In the genomic region with DNA sequence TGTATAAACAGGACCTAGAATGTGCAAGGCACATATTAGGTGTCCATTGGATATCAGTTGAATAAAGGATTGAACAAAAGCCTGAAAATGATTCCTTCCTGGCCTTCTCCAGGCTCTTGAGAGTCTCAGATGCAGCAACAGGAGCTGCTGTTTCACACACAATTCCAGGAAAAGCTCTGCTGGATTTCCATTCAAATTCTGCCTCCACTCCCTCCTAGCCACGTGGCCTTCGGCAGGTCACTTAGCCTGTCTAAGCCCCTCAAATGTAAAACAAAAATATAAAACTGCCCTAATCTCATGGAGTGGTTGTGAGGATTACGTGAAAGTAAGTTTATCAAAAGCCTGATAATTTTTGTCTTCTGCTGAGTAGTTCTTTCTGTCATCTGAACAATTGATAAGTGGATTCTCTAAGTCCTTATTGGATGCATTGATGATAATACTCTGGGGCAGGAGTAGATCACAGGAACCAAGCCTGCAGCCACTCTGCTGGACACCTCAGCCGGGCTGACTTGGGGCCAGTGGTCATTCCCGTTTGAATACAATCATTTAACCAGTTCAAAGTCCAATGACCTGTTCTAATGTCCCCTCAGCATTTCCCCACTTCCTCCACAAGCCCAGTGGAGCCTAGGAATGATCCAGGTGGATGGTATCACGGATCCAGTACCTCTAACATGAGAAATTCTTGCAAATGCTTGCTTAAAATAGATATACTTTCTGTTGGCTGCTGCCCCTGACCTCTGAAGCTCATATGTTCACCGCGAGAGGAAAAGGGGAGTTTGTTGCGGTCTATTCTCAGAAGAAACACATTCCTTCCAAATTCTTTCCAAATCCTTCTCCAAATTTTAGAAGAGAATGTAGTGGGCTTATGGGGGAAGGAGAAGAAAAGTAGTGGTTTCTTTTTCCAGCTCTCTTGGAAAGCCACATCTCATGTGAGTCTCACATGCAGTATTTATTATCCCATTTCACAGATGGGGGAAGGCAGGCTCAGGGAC, we compare ENCODE assay signal across 1 cellular context.
TF ChIP-seq lines count a peak whose summit lies in the region.

No MANE protein-coding gene starts in this region.

TF ChIP-seq in HepG2, 621 proteins besides CTCF, POLR2A, EP300 and RAD21 (continued from another document and continues in another):
- TF ChIP-seq ZNF574 (CRISPR knock-in tag; IDR thresholded peaks at IDR 0.05) (no peak), AKAP8 (CRISPR knock-in tag; IDR thresholded peaks at IDR 0.05) (no peak), HMG20B (CRISPR knock-in tag; conservative IDR thresholded peaks at IDR 0.05) (no peak), GATA4 (IDR thresholded peaks at IDR 0.05; ENCODE audit: borderline replicate concordance, low read depth) (no peak), SALL1 (CRISPR knock-in tag; IDR thresholded peaks at IDR 0.05) (peak; percentile 76), ZNF337 (CRISPR knock-in tag; IDR thresholded peaks at IDR 0.05; ENCODE audit: borderline replicate concordance, low read depth) (no peak), SMAD3 (CRISPR knock-in tag; IDR thresholded peaks at IDR 0.05) (no peak), ZNF430 (CRISPR knock-in tag; IDR thresholded peaks at IDR 0.05) (no peak; the same call in 1 of the 2 replicates), NAIF1 (CRISPR knock-in tag; IDR thresholded peaks at IDR 0.05; ENCODE audit: borderline replicate concordance) (no peak), ZFP36L1 (CRISPR knock-in tag; IDR thresholded peaks at IDR 0.05) (no peak), ATF4 (CRISPR knock-in tag; IDR thresholded peaks at IDR 0.05) (no peak), ZNF33B (CRISPR knock-in tag; IDR thresholded peaks at IDR 0.05) (no peak), ERF (CRISPR knock-in tag; IDR thresholded peaks at IDR 0.05) (0 out of 2 replicates have a peak, but pooled peaks have one; percentile 36), SOX5 (CRISPR knock-in tag; IDR thresholded peaks at IDR 0.05; ENCODE audit: borderline replicate concordance) (peak; percentile 86), MEF2D (CRISPR knock-in tag; IDR thresholded peaks at IDR 0.05) (no peak), HMGXB4 (CRISPR knock-in tag; IDR thresholded peaks at IDR 0.05; ENCODE audit: borderline replicate concordance in 1 of 2, low read depth in 1 of 2) (no peak), RCOR2 (CRISPR knock-in tag; IDR thresholded peaks at IDR 0.05) (peak; percentile 44; the same call in 1 of the 2 replicates), TAF15 (IDR thresholded peaks at IDR 0.05; ENCODE audit: low read depth, low read length, poor library complexity, severe bottlenecking) (no peak), CBFB (CRISPR knock-in tag; IDR thresholded peaks at IDR 0.05) (no peak), ZNF749 (CRISPR knock-in tag; IDR thresholded peaks at IDR 0.05; ENCODE audit: borderline replicate concordance) (no peak), ZNF737 (CRISPR knock-in tag; IDR thresholded peaks at IDR 0.05; ENCODE audit: borderline replicate concordance) (no peak), ZUFSP (CRISPR knock-in tag; IDR thresholded peaks at IDR 0.05; ENCODE audit: borderline replicate concordance) (no peak), EED (CRISPR knock-in tag; IDR thresholded peaks at IDR 0.05) (no peak), ZNF678 (CRISPR knock-in tag; IDR thresholded peaks at IDR 0.05) (no peak), GMEB2 (CRISPR knock-in tag; IDR thresholded peaks at IDR 0.05; ENCODE audit: low read depth) (no peak), THYN1 (CRISPR knock-in tag; IDR thresholded peaks at IDR 0.05; ENCODE audit: borderline replicate concordance, low read depth) (no peak), NRL (CRISPR knock-in tag; IDR thresholded peaks at IDR 0.05; ENCODE audit: borderline replicate concordance) (no peak), REXO4 (CRISPR knock-in tag; IDR thresholded peaks at IDR 0.05; ENCODE audit: borderline replicate concordance) (no peak), SOX6 (IDR thresholded peaks at IDR 0.05) (no peak), SOX6 (CRISPR knock-in tag; IDR thresholded peaks at IDR 0.05) (peak; percentile 81), SUZ12 (IDR thresholded peaks at IDR 0.05; ENCODE audit: low read depth, low read length) (no peak), KLF15 (CRISPR knock-in tag; IDR thresholded peaks at IDR 0.05; ENCODE audit: borderline replicate concordance) (no peak), MXD3 (CRISPR knock-in tag; IDR thresholded peaks at IDR 0.05) (no peak), TBX3 (IDR thresholded peaks at IDR 0.05; ENCODE audit: borderline replicate concordance) (no peak), ELF1 (CRISPR knock-in tag; IDR thresholded peaks at IDR 0.05) (no peak), MAFF (IDR thresholded peaks at IDR 0.05; ENCODE audit: low read depth, low read length) (peak; percentile 61), ZNF547 (CRISPR knock-in tag; IDR thresholded peaks at IDR 0.05) (no peak), TBX2 (CRISPR knock-in tag; IDR thresholded peaks at IDR 0.05; ENCODE audit: borderline replicate concordance) (peak; percentile 27; the same call in 1 of the 2 replicates), NR1H2 (CRISPR knock-in tag; IDR thresholded peaks at IDR 0.05; ENCODE audit: borderline replicate concordance, low read depth) (no peak)
- TF ChIP-seq, protein P1, sequence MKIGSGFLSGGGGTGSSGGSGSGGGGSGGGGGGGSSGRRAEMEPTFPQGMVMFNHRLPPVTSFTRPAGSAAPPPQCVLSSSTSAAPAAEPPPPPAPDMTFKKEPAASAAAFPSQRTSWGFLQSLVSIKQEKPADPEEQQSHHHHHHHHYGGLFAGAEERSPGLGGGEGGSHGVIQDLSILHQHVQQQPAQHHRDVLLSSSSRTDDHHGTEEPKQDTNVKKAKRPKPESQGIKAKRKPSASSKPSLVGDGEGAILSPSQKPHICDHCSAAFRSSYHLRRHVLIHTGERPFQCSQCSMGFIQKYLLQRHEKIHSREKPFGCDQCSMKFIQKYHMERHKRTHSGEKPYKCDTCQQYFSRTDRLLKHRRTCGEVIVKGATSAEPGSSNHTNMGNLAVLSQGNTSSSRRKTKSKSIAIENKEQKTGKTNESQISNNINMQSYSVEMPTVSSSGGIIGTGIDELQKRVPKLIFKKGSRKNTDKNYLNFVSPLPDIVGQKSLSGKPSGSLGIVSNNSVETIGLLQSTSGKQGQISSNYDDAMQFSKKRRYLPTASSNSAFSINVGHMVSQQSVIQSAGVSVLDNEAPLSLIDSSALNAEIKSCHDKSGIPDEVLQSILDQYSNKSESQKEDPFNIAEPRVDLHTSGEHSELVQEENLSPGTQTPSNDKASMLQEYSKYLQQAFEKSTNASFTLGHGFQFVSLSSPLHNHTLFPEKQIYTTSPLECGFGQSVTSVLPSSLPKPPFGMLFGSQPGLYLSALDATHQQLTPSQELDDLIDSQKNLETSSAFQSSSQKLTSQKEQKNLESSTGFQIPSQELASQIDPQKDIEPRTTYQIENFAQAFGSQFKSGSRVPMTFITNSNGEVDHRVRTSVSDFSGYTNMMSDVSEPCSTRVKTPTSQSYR (CRISPR knock-in tag; IDR thresholded peaks at IDR 0.05; ENCODE audit: borderline replicate concordance): no peak
- TF ChIP-seq, protein P2, sequence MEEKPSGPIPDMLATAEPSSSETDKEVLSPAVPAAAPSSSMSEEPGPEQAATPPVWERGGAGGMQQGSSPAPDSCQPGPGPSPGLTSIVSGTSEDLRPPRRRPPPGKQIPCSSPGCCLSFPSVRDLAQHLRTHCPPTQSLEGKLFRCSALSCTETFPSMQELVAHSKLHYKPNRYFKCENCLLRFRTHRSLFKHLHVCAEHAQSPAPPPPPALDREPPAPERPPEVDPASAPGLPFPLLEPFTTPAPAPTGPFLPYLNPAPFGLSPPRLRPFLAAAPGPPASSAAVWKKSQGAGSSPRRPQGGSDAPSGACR (CRISPR knock-in tag; IDR thresholded peaks at IDR 0.05): no peak
- TF ChIP-seq, protein P3, sequence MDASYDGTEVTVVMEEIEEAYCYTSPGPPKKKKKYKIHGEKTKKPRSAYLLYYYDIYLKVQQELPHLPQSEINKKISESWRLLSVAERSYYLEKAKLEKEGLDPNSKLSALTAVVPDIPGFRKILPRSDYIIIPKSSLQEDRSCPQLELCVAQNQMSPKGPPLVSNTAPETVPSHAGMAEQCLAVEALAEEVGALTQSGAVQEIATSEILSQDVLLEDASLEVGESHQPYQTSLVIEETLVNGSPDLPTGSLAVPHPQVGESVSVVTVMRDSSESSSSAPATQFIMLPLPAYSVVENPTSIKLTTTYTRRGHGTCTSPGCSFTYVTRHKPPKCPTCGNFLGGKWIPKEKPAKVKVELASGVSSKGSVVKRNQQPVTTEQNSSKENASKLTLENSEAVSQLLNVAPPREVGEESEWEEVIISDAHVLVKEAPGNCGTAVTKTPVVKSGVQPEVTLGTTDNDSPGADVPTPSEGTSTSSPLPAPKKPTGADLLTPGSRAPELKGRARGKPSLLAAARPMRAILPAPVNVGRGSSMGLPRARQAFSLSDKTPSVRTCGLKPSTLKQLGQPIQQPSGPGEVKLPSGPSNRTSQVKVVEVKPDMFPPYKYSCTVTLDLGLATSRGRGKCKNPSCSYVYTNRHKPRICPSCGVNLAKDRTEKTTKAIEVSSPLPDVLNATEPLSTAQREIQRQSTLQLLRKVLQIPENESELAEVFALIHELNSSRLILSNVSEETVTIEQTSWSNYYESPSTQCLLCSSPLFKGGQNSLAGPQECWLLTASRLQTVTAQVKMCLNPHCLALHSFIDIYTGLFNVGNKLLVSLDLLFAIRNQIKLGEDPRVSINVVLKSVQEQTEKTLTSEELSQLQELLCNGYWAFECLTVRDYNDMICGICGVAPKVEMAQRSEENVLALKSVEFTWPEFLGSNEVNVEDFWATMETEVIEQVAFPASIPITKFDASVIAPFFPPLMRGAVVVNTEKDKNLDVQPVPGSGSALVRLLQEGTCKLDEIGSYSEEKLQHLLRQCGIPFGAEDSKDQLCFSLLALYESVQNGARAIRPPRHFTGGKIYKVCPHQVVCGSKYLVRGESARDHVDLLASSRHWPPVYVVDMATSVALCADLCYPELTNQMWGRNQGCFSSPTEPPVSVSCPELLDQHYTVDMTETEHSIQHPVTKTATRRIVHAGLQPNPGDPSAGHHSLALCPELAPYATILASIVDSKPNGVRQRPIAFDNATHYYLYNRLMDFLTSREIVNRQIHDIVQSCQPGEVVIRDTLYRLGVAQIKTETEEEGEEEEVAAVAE (CRISPR knock-in tag; IDR thresholded peaks at IDR 0.05; ENCODE audit: borderline replicate concordance): no peak
